7 cellular contexts compared by ENCODE assay signal in the genomic region with DNA sequence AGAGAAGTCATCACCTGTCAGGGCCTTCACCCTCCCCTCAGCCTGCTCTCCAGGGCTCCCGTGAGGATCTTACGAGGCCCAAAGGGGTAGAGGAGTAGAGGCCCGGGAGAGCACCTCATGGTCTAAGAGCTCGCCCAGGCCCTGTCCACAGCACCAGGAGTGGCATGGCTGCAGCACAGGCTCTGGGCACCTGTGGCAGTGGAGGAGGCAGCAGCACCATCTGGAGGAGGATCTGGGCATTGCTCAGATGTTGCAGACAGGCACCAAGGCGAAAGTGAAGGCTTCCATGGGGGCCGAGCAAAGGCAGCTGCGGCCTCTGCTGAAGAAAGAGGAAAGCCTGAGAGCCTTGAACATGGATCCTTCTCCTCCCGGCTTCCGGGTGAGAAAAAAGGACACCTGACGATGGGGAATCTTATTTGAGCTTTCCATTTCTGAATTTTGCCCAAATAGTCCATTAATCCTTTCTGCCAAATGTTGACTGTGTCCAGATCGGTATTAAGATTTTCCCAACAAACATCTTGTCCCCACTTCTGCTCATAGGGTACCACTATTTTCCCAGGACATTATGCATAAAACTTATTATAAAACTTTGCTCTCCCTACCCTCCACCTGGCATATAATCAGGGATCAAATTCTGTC.
DNase-seq lines count a peak whose midpoint lies in the region; ATAC-seq and TF ChIP-seq lines count a peak whose summit lies in the region.

No MANE protein-coding gene starts in this region.

- TF ChIP-seq RAD21 in Ishikawa (IDR thresholded peaks at IDR 0.05; ENCODE audit: low read depth): peak; percentile 76

- DNase-seq in T-helper 2 cell: peak; percentile 18 to 79 (median 42)
- peak; percentile 26 for DNase-seq in astrocyte of the hippocampus (ENCODE audit: low read depth, low spot score)
- DNase-seq in islet precursor cell: peak; percentile 84
- peak; percentile 25 for DNase-seq in stimulated activated CD8-positive, alpha-beta memory T cell treated with anti-CD3 and anti-CD28 coated beads, Interleukin-12 subunit alpha, Interleukin-12 subunit beta, amount 100 ng/mL, for 24 hours (ENCODE audit: extremely low read depth)

- no peak for TF ChIP-seq EP300 in Ishikawa (IDR thresholded peaks at IDR 0.05; ENCODE audit: borderline replicate concordance)

- ATAC-seq in GM21786 (IDR thresholded peaks at IDR 0.05; ENCODE audit: unreplicated experiment): peak; percentile 99

- peak; percentile 95 for TF ChIP-seq CTCF in GM12873 (IDR thresholded peaks at IDR 0.05; ENCODE audit: insufficient read depth, low read depth, low read length, missing control alignments)

TF ChIP-seq in Ishikawa, 13 proteins besides CTCF, POLR2A, EP300 and RAD21:
- TF ChIP-seq, protein P1, sequence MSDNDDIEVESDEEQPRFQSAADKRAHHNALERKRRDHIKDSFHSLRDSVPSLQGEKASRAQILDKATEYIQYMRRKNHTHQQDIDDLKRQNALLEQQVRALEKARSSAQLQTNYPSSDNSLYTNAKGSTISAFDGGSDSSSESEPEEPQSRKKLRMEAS (IDR thresholded peaks at IDR 0.05): no peak
- TF ChIP-seq ZBTB7A (IDR thresholded peaks at IDR 0.05; ENCODE audit: low read depth) (no peak), EGR1 (IDR thresholded peaks at IDR 0.05) (no peak), NFIC (IDR thresholded peaks at IDR 0.05) (no peak)
- TF ChIP-seq, protein P2, sequence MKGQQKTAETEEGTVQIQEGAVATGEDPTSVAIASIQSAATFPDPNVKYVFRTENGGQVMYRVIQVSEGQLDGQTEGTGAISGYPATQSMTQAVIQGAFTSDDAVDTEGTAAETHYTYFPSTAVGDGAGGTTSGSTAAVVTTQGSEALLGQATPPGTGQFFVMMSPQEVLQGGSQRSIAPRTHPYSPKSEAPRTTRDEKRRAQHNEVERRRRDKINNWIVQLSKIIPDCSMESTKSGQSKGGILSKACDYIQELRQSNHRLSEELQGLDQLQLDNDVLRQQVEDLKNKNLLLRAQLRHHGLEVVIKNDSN (IDR thresholded peaks at IDR 0.05): no peak

Comparison
In these comparisons a context has a peak if more than half of its experiments do, and no peak if none do; other contexts are left out.
1. Peak in every context shown above with its lines: DNase-seq and ATAC-seq.
2. DNase-seq: peak in every context shown above with its lines; median percentile 84 in islet precursor cell; 42 in T-helper 2 cell; 26 in astrocyte of the hippocampus; 25 in stimulated activated CD8-positive, alpha-beta memory T cell treated with anti-CD3 and anti-CD28 coated beads, Interleukin-12 subunit alpha, Interleukin-12 subunit beta, amount 100 ng/mL, for 24 hours.